13 cellular contexts compared by ENCODE assay signal in the genomic region with DNA sequence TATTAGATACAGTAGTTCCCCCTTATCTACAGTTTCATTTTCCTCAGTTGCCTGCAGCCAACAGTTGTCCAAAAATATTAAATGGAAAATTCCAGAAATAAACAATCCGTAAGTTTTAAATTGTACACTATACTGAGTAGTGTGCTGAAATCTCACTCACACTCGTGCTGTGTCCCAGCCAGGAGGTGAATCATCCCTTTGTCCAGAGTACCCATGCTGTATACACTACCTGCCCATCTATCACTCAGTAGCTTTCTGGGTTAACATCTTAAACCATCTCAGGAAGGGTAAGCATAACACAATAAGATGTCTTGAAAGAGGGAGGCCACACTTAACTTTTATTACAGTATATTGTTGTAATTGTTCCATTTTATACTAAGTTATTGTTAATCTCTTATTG. TPM values are rescaled to one million over a fixed set of nuclear protein-coding genes. Genes with fewer than 3 reads are reported as not detected.
DNase-seq lines count a peak whose midpoint lies in the region; ATAC-seq and TF ChIP-seq lines count a peak whose summit lies in the region.
"Had no signal": no experiment of that assay in that cellular context is flagged by ENCODE, and none has a peak within 500 bp of the region (broad histone marks: within the 10 kb centered on the region; RNA-seq: fewer than 3 reads in every experiment).

No MANE protein-coding gene starts in this region.

- no peak overlapping the region for H2BK120ac ChIP-seq in IMR-90 (ENCODE audit: low read depth, low read length)

- no peak overlapping the region for H2AK9ac ChIP-seq in IMR-90 (replicated peaks; ENCODE audit: low read depth, low read length, poor library complexity)

- H3K79me1 ChIP-seq in IMR-90 (ENCODE audit: low read depth in 1 of 2, low read length in 2 of 2): peaks cover 23 to 49% of the 10 kb centered on the region in 2 experiments

- H2BK20ac ChIP-seq in IMR-90 (ENCODE audit: low read depth, low read length): no peak overlapping the region

- H3K4me1 ChIP-seq in IMR-90 (ENCODE audit: control insufficient read depth, insufficient read depth, low read length) (peaks cover 5% of the 10 kb centered on the region), RWPE2 (ENCODE audit: insufficient read depth, poor library complexity, severe bottlenecking) (no peaks in the 10 kb centered on the region), upper lobe of left lung (no peaks in the 10 kb centered on the region)

- H3K4ac ChIP-seq in IMR-90 (ENCODE audit: low read depth, low read length): 0 out of 2 replicates have a peak overlapping the region, but pooled peaks have one; percentile 51

- CTCF ChIA-PET in IMR-90 (lab: Yijun Ruan, JAX): interaction anchor here (1.1 kb wide), 1 partner anchor 294 kb away, joined by 3 read pairs; no protein-coding TSS in a partner anchor

- intact Hi-C loops in IMR-90 (cut with micrococcal nuclease): loop anchor here (5.0 kb wide), 1 partner anchor 1036 kb away; no protein-coding TSS in a partner anchor

- no peaks in the 10 kb centered on the region for H3K9me3 ChIP-seq in IMR-90 (ENCODE audit: control insufficient read depth, insufficient read depth, low read length)
- no peaks in the 10 kb centered on the region for H3K9me3 ChIP-seq in RWPE2 (ENCODE audit: severe bottlenecking)
- H3K9me3 ChIP-seq in upper lobe of left lung: no peaks in the 10 kb centered on the region

- H3K36me3 ChIP-seq in IMR-90 (ENCODE audit: control insufficient read depth, insufficient read depth, low read length) (peaks cover 9% of the 10 kb centered on the region; the same call in 1 of the 2 replicates), RWPE2 (ENCODE audit: low read depth) (no peaks in the 10 kb centered on the region), upper lobe of left lung (no peaks in the 10 kb centered on the region)

- no peak overlapping the region for H2BK15ac ChIP-seq in IMR-90 (ENCODE audit: low read depth, low read length)

- POLR2A ChIA-PET in IMR-90 (lab: Charles Lee; ENCODE audit: unreplicated experiment): no interaction called here

- TF ChIP-seq CTCF in IMR-90 (conservative IDR thresholded peaks at IDR 0.05; ENCODE audit: low read depth, low read length) (no peak), RWPE2 (IDR thresholded peaks at IDR 0.05; ENCODE audit: poor library complexity, severe bottlenecking) (no peak), epithelial cell of esophagus (IDR thresholded peaks at IDR 0.05; ENCODE audit: insufficient read depth, low read depth, low read length, missing control alignments) (no peak), upper lobe of left lung (IDR thresholded peaks at IDR 0.05) (no peak)

- H3K9me1 ChIP-seq in IMR-90 (ENCODE audit: insufficient read depth, low read length): peaks cover 12% of the 10 kb centered on the region; the same call in 1 of the 2 replicates

- no peak overlapping the region for H3K4me2 ChIP-seq in IMR-90 (ENCODE audit: low read depth, low read length)

- TF ChIP-seq EP300 in upper lobe of left lung (IDR thresholded peaks at IDR 0.05): no peak

- no peak overlapping the region for H4K91ac ChIP-seq in IMR-90 (ENCODE audit: insufficient read depth, low read depth, low read length)

- H3K14ac ChIP-seq in IMR-90 (replicated peaks; ENCODE audit: low read depth, low read length): no peak overlapping the region

- H4K8ac ChIP-seq in IMR-90 (ENCODE audit: low read depth in 2 of 2, low read length in 2 of 2): no peak overlapping the region

- H3K18ac ChIP-seq in IMR-90 (ENCODE audit: low read depth, low read length): no peak overlapping the region

- TF ChIP-seq POLR2A in IMR-90 (IDR thresholded peaks at IDR 0.05; ENCODE audit: low read depth, low read length): no peak
- TF ChIP-seq POLR2A in upper lobe of left lung (IDR thresholded peaks at IDR 0.05): no peak

- dilution Hi-C loops in IMR-90 (cut with HindIII; ENCODE audit: low sequenced_read_pairs, unreplicated experiment): no loop called here

- H4K20me1 ChIP-seq in IMR-90 (ENCODE audit: insufficient read depth, low read length): peaks cover 5% of the 10 kb centered on the region; the same call in 1 of the 2 replicates

- no peak overlapping the region for H3K4me3 ChIP-seq in IMR-90 (ENCODE audit: insufficient read depth, low read depth, low read length)
- H3K4me3 ChIP-seq in RWPE2 (ENCODE audit: severe bottlenecking): no peak overlapping the region
- no peak overlapping the region for H3K4me3 ChIP-seq in epithelial cell of esophagus (ENCODE audit: low read length)
- no peak overlapping the region for H3K4me3 ChIP-seq in upper lobe of left lung
- H3K4me3 ChIP-seq: GM12878, GM23248 had no signal

- ATAC-seq in IMR-90 (ENCODE audit: low read depth): 0 out of 2 replicates have a peak, but pooled peaks have one; percentile 15
- ATAC-seq in RWPE2 (ENCODE audit: low read depth): peak; percentile 53
- ATAC-seq in upper lobe of left lung (ENCODE audit: low FRiP score in 2 of 2): no peak
- no peak for ATAC-seq in esophagus mucosa

- H3K27ac ChIP-seq in IMR-90 (ENCODE audit: insufficient read depth, low read length) (no peak overlapping the region), RWPE2 (ENCODE audit: poor library complexity, severe bottlenecking) (no peak overlapping the region), upper lobe of left lung (no peak overlapping the region)
- H3K27ac ChIP-seq: GM23248 had no signal

- H3K23ac ChIP-seq in IMR-90 (ENCODE audit: low read depth, low read length): peak overlapping the region; percentile 82; the same call in 1 of the 2 replicates

- peak overlapping the region; percentile 53; the same call in 1 of the 2 replicates for H2AK5ac ChIP-seq in IMR-90 (ENCODE audit: low read depth, low read length)

- H3K27me3 ChIP-seq in IMR-90 (ENCODE audit: control insufficient read depth, insufficient read depth, low read length) (no peaks in the 10 kb centered on the region), RWPE2 (ENCODE audit: insufficient read depth, poor library complexity, severe bottlenecking) (no peaks in the 10 kb centered on the region), upper lobe of left lung (no peaks in the 10 kb centered on the region)

- BruUV-seq in IMR-90 (replicated peaks; lab: Mats Ljungman, UMichigan): no TSS peak

- H4K5ac ChIP-seq in IMR-90 (ENCODE audit: low read depth, low read length): no peak overlapping the region

- peak; percentile 33 for DNase-seq in IMR-90
- DNase-seq in RWPE2 (ENCODE audit: low spot score): no peak
- DNase-seq in epithelial cell of esophagus (ENCODE audit: low read depth): peak; percentile 16
- no peak for DNase-seq in OCI-M2 (lab: John Stamatoyannopoulos, UW; ENCODE audit: unreplicated experiment)
- DNase-seq in upper lobe of left lung: no peak
- DNase-seq: C1 segment of cervical spinal cord; CD4-positive, alpha-beta memory T cell; DND-41; GDM1 had no signal

- no peak overlapping the region for H2BK5ac ChIP-seq in IMR-90 (ENCODE audit: low read depth, low read length, poor library complexity, severe bottlenecking)

- H2AFZ ChIP-seq in IMR-90 (replicated peaks; ENCODE audit: low read length, poor library complexity): no peak overlapping the region
- H2AFZ ChIP-seq: GM23248 had no signal

- no CpG with 5 or more reads among the region's 2 CpGs for WGBS in IMR-90 (ENCODE audit: extremely low coverage in 2 of 2, insufficient read length in 1 of 2), 2 experiments
- 50 to 57% methylated on average over 2 of the region's 2 CpGs for WGBS in upper lobe of left lung, 2 donors

- H3K56ac ChIP-seq in IMR-90 (ENCODE audit: extremely low read depth, insufficient read depth, low read length): no peak overlapping the region

- no peak overlapping the region for H3K9ac ChIP-seq in IMR-90 (ENCODE audit: low read depth, low read length)
- H3K9ac ChIP-seq: GM23248 had no signal

- TF ChIP-seq RAD21 in IMR-90 (IDR thresholded peaks at IDR 0.05; ENCODE audit: low read length): no peak

- in situ Hi-C loops in IMR-90 (cut with MboI; ENCODE audit: low sequenced_read_pairs): loop anchor here (25.0 kb wide), 1 partner anchor 686 kb away; a partner anchor contains a TSS

TF ChIP-seq in IMR-90, 13 proteins besides CTCF, POLR2A, EP300 and RAD21:
- no peak for TF ChIP-seq RFX5 (IDR thresholded peaks at IDR 0.05; ENCODE audit: low read depth, low read length)
- no peak for TF ChIP-seq MXI1 (IDR thresholded peaks at IDR 0.05; ENCODE audit: borderline replicate concordance, low read depth, low read length)
- TF ChIP-seq, protein P1, sequence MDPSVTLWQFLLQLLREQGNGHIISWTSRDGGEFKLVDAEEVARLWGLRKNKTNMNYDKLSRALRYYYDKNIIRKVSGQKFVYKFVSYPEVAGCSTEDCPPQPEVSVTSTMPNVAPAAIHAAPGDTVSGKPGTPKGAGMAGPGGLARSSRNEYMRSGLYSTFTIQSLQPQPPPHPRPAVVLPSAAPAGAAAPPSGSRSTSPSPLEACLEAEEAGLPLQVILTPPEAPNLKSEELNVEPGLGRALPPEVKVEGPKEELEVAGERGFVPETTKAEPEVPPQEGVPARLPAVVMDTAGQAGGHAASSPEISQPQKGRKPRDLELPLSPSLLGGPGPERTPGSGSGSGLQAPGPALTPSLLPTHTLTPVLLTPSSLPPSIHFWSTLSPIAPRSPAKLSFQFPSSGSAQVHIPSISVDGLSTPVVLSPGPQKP (IDR thresholded peaks at IDR 0.05; ENCODE audit: borderline replicate concordance, low read depth, low read length): no peak
- TF ChIP-seq CEBPB (IDR thresholded peaks at IDR 0.05; ENCODE audit: low read depth, low read length): no peak
- TF ChIP-seq MAFK (IDR thresholded peaks at IDR 0.05; ENCODE audit: low read depth, low read length): no peak
- TF ChIP-seq NFE2L2 (IDR thresholded peaks at IDR 0.05; ENCODE audit: low read depth, low read length): no peak
- TF ChIP-seq, protein P2, sequence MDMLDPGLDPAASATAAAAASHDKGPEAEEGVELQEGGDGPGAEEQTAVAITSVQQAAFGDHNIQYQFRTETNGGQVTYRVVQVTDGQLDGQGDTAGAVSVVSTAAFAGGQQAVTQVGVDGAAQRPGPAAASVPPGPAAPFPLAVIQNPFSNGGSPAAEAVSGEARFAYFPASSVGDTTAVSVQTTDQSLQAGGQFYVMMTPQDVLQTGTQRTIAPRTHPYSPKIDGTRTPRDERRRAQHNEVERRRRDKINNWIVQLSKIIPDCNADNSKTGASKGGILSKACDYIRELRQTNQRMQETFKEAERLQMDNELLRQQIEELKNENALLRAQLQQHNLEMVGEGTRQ (IDR thresholded peaks at IDR 0.05; ENCODE audit: low read depth, low read length): no peak
- TF ChIP-seq SMC3 (IDR thresholded peaks at IDR 0.05; ENCODE audit: low read depth, low read length): no peak
- no peak for TF ChIP-seq MAZ (IDR thresholded peaks at IDR 0.05; ENCODE audit: borderline replicate concordance, low read depth, low read length)
- TF ChIP-seq CHD1 (IDR thresholded peaks at IDR 0.05; ENCODE audit: low read depth, low read length): no peak
- TF ChIP-seq FOS (IDR thresholded peaks at IDR 0.05; ENCODE audit: low read depth, low read length): no peak
- TF ChIP-seq BHLHE40 (IDR thresholded peaks at IDR 0.05; ENCODE audit: low read depth, low read length): no peak

RNA-seq across cellular contexts. Expression of a gene that starts 31.7 kb away (rescaled TPM):
- total RNA-seq in IMR-90 (2012; rRNA removed) (4.3 and 4.7 TPM in 2 replicates), upper lobe of left lung (10 to 100 TPM in 3 of 6 donors, 1 to 10 TPM in 3; 5.0 to 47.3 (median 10.7) TPM), esophagus mucosa (0.52 TPM)
- 1.7 and 1.9 TPM in 2 replicates for polyA plus RNA-seq in IMR-90 (2012; rRNA removed)
- 0.37 and 0.56 TPM in 2 replicates for polyA plus RNA-seq in IMR-90 (2012; cell fraction: cytosol; rRNA removed)
- 0.86 and 4.3 TPM in 2 replicates for polyA plus RNA-seq in IMR-90 (2012; cell fraction: nucleus; rRNA removed; ENCODE audit: low replicate concordance)
- total RNA-seq: A673; CD4-positive, alpha-beta memory T cell had no signal
- polyA plus RNA-seq: CD4-positive, alpha-beta memory T cell had no signal

Comparison
In these comparisons a context has a peak if more than half of its experiments do, and no peak if none do; other contexts are left out.
1. ATAC-seq: peak in IMR-90 (single experiment) and RWPE2 (single experiment); none in upper lobe of left lung (0 of 2) and esophagus mucosa (single experiment).
2. DNase-seq: peak in IMR-90 (single experiment) and epithelial cell of esophagus (single experiment); none in RWPE2 (single experiment), OCI-M2 (single experiment) and upper lobe of left lung (0 of 2).